12 cellular contexts compared by ENCODE assay signal in genomic region chr15:82081904-82082810, GRCh38. TPM values are rescaled to one million over a fixed set of nuclear protein-coding genes. Genes with fewer than 3 reads are reported as not detected.
DNase-seq lines count a peak whose midpoint lies in the region; ATAC-seq, FAIRE-seq and TF ChIP-seq lines count a peak whose summit lies in the region.
"Had no signal": no experiment of that assay in that cellular context is flagged by ENCODE, and none has a peak within 500 bp of the region (broad histone marks: within the 10 kb centered on the region; RNA-seq: fewer than 3 reads in every experiment).

No MANE protein-coding gene starts in this region.

- in situ Hi-C loops in HepG2 (cut with HindIII; ENCODE audit: extremely low pct_ligation_motif_present, low pct_unique_long_range_greater_than_20kb): no loop called here

- H3K27ac ChIP-seq in ACC112 (ENCODE audit: low read depth, low read length) (no peak overlapping the region), HEK293 (ENCODE audit: extremely low read depth, low read depth, low read length) (0 out of 2 replicates have a peak overlapping the region, but pooled peaks have one; percentile 21), SJCRH30 (peak overlapping the region; percentile 67), foreskin keratinocyte (no peak overlapping the region), HepG2 (ENCODE audit: extremely low read length, insufficient read depth, low read length) (no peak overlapping the region)

- no peak; the same call in 1 of the 2 replicates for TF ChIP-seq CTCF in HEK293 (tag by site-specific recombination; IDR thresholded peaks at IDR 0.05)
- TF ChIP-seq CTCF in foreskin keratinocyte (conservative IDR thresholded peaks at IDR 0.05): peak; percentile 24
- TF ChIP-seq CTCF in HepG2 (CRISPR knock-in tag; IDR thresholded peaks at IDR 0.05): no peak

- H3K9me3 ChIP-seq in HEK293 (ENCODE audit: control insufficient read depth, insufficient read depth, low read depth, low read length): no peaks in the 10 kb centered on the region
- no peaks in the 10 kb centered on the region for H3K9me3 ChIP-seq in SJCRH30 (replicated peaks)
- no peaks in the 10 kb centered on the region for H3K9me3 ChIP-seq in HepG2 (ENCODE audit: low read length)

- POLR2A ChIA-PET in HEK293 (lab: Yijun Ruan, JAX) (no interaction called here), HepG2 (lab: Yijun Ruan, JAX) (no interaction called here)

- no peak for TF ChIP-seq POLR2A in HepG2 (IDR thresholded peaks at IDR 0.05; ENCODE audit: insufficient read depth in 1 of 2, low read depth in 2 of 2, low read length in 2 of 2)

- H4K20me1 ChIP-seq in HepG2 (ENCODE audit: insufficient read depth, low read length): no peaks in the 10 kb centered on the region

- peak overlapping the region; percentile 53 for H2AFZ ChIP-seq in ACC112 (ENCODE audit: low read length, unreplicated experiment)
- H2AFZ ChIP-seq in HepG2 (ENCODE audit: low read length): no peak overlapping the region

- H3K4me2 ChIP-seq in HepG2 (ENCODE audit: low read depth, low read length): no peak overlapping the region

- no TSS peak for BruUV-seq in HepG2 (replicated peaks; lab: Mats Ljungman, UMichigan)

- CTCF ChIA-PET in HEK293 (lab: Yijun Ruan, JAX): interaction anchor here (0.6 to 1.8 kb wide), 8 partner anchors 9 to 116 kb away, joined by 3 to 9 read pairs (median 5); no protein-coding TSS in a partner anchor
- CTCF ChIA-PET in HepG2 (lab: Yijun Ruan, JAX; ENCODE audit: low intra/inter-chr PET ratio, low total read pairs): no interaction called here

- H3K4me3 ChIP-seq in ACC112 (ENCODE audit: low read depth, low read length): no peak overlapping the region
- no peak overlapping the region for H3K4me3 ChIP-seq in HEK293 (ENCODE audit: low read depth, low read length)
- H3K4me3 ChIP-seq in SJCRH30: peak overlapping the region; percentile 48
- no peak overlapping the region for H3K4me3 ChIP-seq in HepG2 (replicated peaks in 1 of 3; ENCODE audit: insufficient read depth in 1 of 3, low read depth in 2 of 3, low read length in 3 of 3)

- H3K79me2 ChIP-seq in ACC112 (ENCODE audit: control insufficient read depth, insufficient read depth, low read length, unreplicated experiment) (no peaks in the 10 kb centered on the region), HepG2 (ENCODE audit: insufficient read depth, low read length) (no peaks in the 10 kb centered on the region)

- 6% methylated on average over 10 of the region's 14 CpGs for WGBS in HepG2 (ENCODE audit: low lambda C conversion rate)

- no peak overlapping the region for H3K9ac ChIP-seq in HepG2 (ENCODE audit: insufficient read depth, low read depth, low read length)

- H3K4me1 ChIP-seq in ACC112 (ENCODE audit: control insufficient read depth, insufficient read depth, low read length, unreplicated experiment): peaks cover 9% of the 10 kb centered on the region
- peaks cover 7% of the 10 kb centered on the region; the same call in 1 of the 2 replicates for H3K4me1 ChIP-seq in HEK293 (ENCODE audit: control insufficient read depth, insufficient read depth, low read length)
- H3K4me1 ChIP-seq in SJCRH30: peaks cover 3% of the 10 kb centered on the region; the same call in 1 of the 2 replicates
- no peaks in the 10 kb centered on the region for H3K4me1 ChIP-seq in foreskin keratinocyte
- H3K4me1 ChIP-seq in HepG2 (ENCODE audit: insufficient read depth, low read length): no peaks in the 10 kb centered on the region

- TF ChIP-seq EP300 in HepG2 (IDR thresholded peaks at IDR 0.05; ENCODE audit: low read depth in 2 of 2, low read length in 2 of 2): no peak
- TF ChIP-seq EP300 in HepG2 (CRISPR knock-in tag; IDR thresholded peaks at IDR 0.05; ENCODE audit: borderline replicate concordance): no peak

- DNase-seq in SJCRH30 (peak; percentile 87 to 88), foreskin keratinocyte (peak in 1 of 2 donors; percentile 11), HepG2 (ENCODE audit: low spot score) (no peak), hippocampal formation (lab: John Stamatoyannopoulos, UW) (no peak), 8988T (no peak)
- DNase-seq: activated CD4-positive, CD25-positive, alpha-beta regulatory T cell; left colon; stimulated activated CD4-positive, alpha-beta T cell treated with anti-CD3 and anti-CD28 coated beads, Interleukin-4, amount 100 ng/mL, for 4 hours had no signal

- no peak for FAIRE-seq in HepG2 (lab: Jason Lieb, UNC)

- H3K36me3 ChIP-seq in ACC112 (ENCODE audit: insufficient read depth, low read length): no peaks in the 10 kb centered on the region
- no peaks in the 10 kb centered on the region for H3K36me3 ChIP-seq in HEK293 (ENCODE audit: control insufficient read depth in 2 of 2, insufficient read depth in 1 of 2, low read length in 2 of 2)
- H3K36me3 ChIP-seq in SJCRH30: no peaks in the 10 kb centered on the region
- no peaks in the 10 kb centered on the region for H3K36me3 ChIP-seq in HepG2 (replicated peaks in 1 of 2; ENCODE audit: control insufficient read depth in 1 of 2, insufficient read depth in 2 of 2, low read length in 2 of 2)

- TF ChIP-seq RAD21 in HepG2 (CRISPR knock-in tag; IDR thresholded peaks at IDR 0.05): no peak

- intact Hi-C loops in HepG2 (cut with micrococcal nuclease; ENCODE audit: unreplicated experiment): no loop called here

- ATAC-seq in foreskin keratinocyte: no peak
- ATAC-seq in HepG2: no peak; the same call in 2 of the 3 replicates
- no peak for ATAC-seq in GM21423 (IDR thresholded peaks at IDR 0.05; ENCODE audit: unreplicated experiment)
- ATAC-seq: left colon had no signal

- peaks cover 15% of the 10 kb centered on the region; the same call in 1 of the 2 replicates for H3K27me3 ChIP-seq in ACC112 (ENCODE audit: insufficient read depth, low read length)
- H3K27me3 ChIP-seq in SJCRH30: no peaks in the 10 kb centered on the region
- peaks cover 5% of the 10 kb centered on the region for H3K27me3 ChIP-seq in foreskin keratinocyte
- H3K27me3 ChIP-seq in HepG2 (ENCODE audit: control insufficient read depth in 1 of 2, insufficient read depth in 2 of 2, low read length in 2 of 2): peaks cover 0 to 15% of the 10 kb centered on the region in 2 experiments; a peak in 2 of 5 replicates

TF ChIP-seq in HEK293, 187 proteins besides CTCF, POLR2A, EP300 and RAD21:
- peak; percentile 91 for TF ChIP-seq ZNF2 (tag by site-specific recombination; IDR thresholded peaks at IDR 0.05)
- no peak for TF ChIP-seq ZNF514 (tag by site-specific recombination; IDR thresholded peaks at IDR 0.05)
- peak; percentile 44; the same call in 1 of the 2 replicates for TF ChIP-seq ZBTB17 (tag by site-specific recombination; IDR thresholded peaks at IDR 0.05)
- TF ChIP-seq ZBTB1 (tag by site-specific recombination; IDR thresholded peaks at IDR 0.05): no peak

TF ChIP-seq in HepG2, 621 proteins besides CTCF, POLR2A, EP300 and RAD21:
- no peak for TF ChIP-seq ZNF33A (CRISPR knock-in tag; IDR thresholded peaks at IDR 0.05; ENCODE audit: borderline replicate concordance)
- TF ChIP-seq, protein P1, sequence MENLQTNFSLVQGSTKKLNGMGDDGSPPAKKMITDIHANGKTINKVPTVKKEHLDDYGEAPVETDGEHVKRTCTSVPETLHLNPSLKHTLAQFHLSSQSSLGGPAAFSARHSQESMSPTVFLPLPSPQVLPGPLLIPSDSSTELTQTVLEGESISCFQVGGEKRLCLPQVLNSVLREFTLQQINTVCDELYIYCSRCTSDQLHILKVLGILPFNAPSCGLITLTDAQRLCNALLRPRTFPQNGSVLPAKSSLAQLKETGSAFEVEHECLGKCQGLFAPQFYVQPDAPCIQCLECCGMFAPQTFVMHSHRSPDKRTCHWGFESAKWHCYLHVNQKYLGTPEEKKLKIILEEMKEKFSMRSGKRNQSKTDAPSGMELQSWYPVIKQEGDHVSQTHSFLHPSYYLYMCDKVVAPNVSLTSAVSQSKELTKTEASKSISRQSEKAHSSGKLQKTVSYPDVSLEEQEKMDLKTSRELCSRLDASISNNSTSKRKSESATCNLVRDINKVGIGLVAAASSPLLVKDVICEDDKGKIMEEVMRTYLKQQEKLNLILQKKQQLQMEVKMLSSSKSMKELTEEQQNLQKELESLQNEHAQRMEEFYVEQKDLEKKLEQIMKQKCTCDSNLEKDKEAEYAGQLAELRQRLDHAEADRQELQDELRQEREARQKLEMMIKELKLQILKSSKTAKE (CRISPR knock-in tag; IDR thresholded peaks at IDR 0.05; ENCODE audit: borderline replicate concordance): no peak

RNA-seq across cellular contexts. Expression of gene MEX3B, which starts 36.3 kb away (rescaled TPM):
- 30.5 and 32.3 TPM in 2 replicates for total RNA-seq in SJCRH30 (2014; rRNA removed; shearing (Covaris generic))
- total RNA-seq in foreskin keratinocyte (1.0 and 1.3 TPM in 2 replicates), HepG2 (2016; rRNA removed; fragmentation: Illumina TruSeq; extraction: Trizol) (0.62 and 0.72 TPM in 2 replicates)
- polyA plus RNA-seq in foreskin keratinocyte (0.39 and 0.51 TPM in 2 replicates), HepG2 (2011; rRNA removed) (0.48 and 0.74 TPM in 2 replicates)
- total RNA-seq in HepG2 (2016; cell fraction: cytosol; rRNA removed; fragmentation: Illumina TruSeq; extraction: Trizol; ENCODE audit: low read depth): 0.35 and 0.40 TPM in 2 replicates
- total RNA-seq in HepG2 (2016; cell fraction: insoluble cytoplasmic fraction; rRNA removed; fragmentation: Illumina TruSeq; extraction: Trizol): 0.65 and 0.95 TPM in 2 replicates
- total RNA-seq in HepG2 (2016; cell fraction: membrane; rRNA removed; fragmentation: Illumina TruSeq; extraction: Trizol): 0.68 and 0.86 TPM in 2 replicates
- total RNA-seq in HepG2 (2016; cell fraction: nucleus; rRNA removed; fragmentation: Illumina TruSeq; extraction: Trizol): 0.63 and 0.84 TPM in 2 replicates
- polyA plus RNA-seq in HepG2 (2011; cell fraction: cytosol; rRNA removed): 0.50 and 0.70 TPM in 2 replicates
- polyA plus RNA-seq in HepG2 (2011; cell fraction: nucleus; rRNA removed): 2.1 and 2.7 TPM in 2 replicates
- 0.20 and 1.0 TPM in 2 replicates for polyA plus RNA-seq in HepG2 (2012)
- 0.09 and 0.14 TPM in 2 replicates for polyA plus RNA-seq in HepG2 (2016; cell fraction: cytosol; fragmentation: Illumina TruSeq; extraction: Trizol; ENCODE audit: low read depth)
- 0.54 and 0.84 TPM in 2 replicates for polyA plus RNA-seq in HepG2 (2016; cell fraction: insoluble cytoplasmic fraction; fragmentation: Illumina TruSeq; extraction: Trizol; ENCODE audit: low read depth)
- polyA plus RNA-seq in HepG2 (2016; cell fraction: membrane; fragmentation: Illumina TruSeq; extraction: Trizol; ENCODE audit: low read depth): 0.31 and 0.45 TPM in 2 replicates
- 1.2 and 1.6 TPM in 2 replicates for polyA plus RNA-seq in HepG2 (2016; cell fraction: nucleus; fragmentation: Illumina TruSeq; extraction: Trizol; ENCODE audit: insufficient read depth, low read depth)
- 0.82 and 1.4 TPM in 2 replicates for polyA minus RNA-seq in HepG2 (2011; rRNA and poly(A)+ RNA removed; ENCODE audit: low replicate concordance)
- 0.99 and 1.1 TPM in 2 replicates for polyA minus RNA-seq in HepG2 (2011; cell fraction: cytosol; rRNA and poly(A)+ RNA removed)
- 0.52 and 0.62 TPM in 2 replicates for polyA minus RNA-seq in HepG2 (2011; cell fraction: nucleus; rRNA and poly(A)+ RNA removed)
- polyA plus RNA-seq: IgD-negative memory B cell had no signal

Comparison
In these comparisons a context has a peak if more than half of its experiments do, and no peak if none do; other contexts are left out.
1. H3K27ac ChIP-seq: peak in HEK293 (single experiment) and SJCRH30 (single experiment); none in ACC112 (single experiment), foreskin keratinocyte (single experiment) and HepG2 (single experiment).
2. DNase-seq: peak in SJCRH30 (2 of 2); none in HepG2 (single experiment), hippocampal formation (0 of 2) and 8988T (single experiment).
3. RNA of gene MEX3B, which starts 36.3 kb away (total RNA-seq): 30.5 to 32.3 TPM in SJCRH30; 1.0 to 1.3 TPM in foreskin keratinocyte and 0.35 to 0.95 TPM in HepG2; every median in the first group is over 10 times any median in the second.